1 cellular context compared by ENCODE assay signal in genomic region chr5:181153814-181154213, GRCh38.
TF ChIP-seq lines count a peak whose summit lies in the region.

No MANE protein-coding gene starts in this region.

TF ChIP-seq in GM12878, 131 proteins besides CTCF, POLR2A, EP300 and RAD21:
- TF ChIP-seq SUZ12 (IDR thresholded peaks at IDR 0.05; ENCODE audit: unreplicated experiment) (no peak), MEF2A (IDR thresholded peaks at IDR 0.05; ENCODE audit: insufficient read depth, low read depth, low read length) (no peak), BCLAF1 (IDR thresholded peaks at IDR 0.05) (no peak), ZNF592 (IDR thresholded peaks at IDR 0.05) (no peak), PKNOX1 (IDR thresholded peaks at IDR 0.05) (peak; percentile 52), NRF1 (conservative IDR thresholded peaks at IDR 0.05; ENCODE audit: low read depth, low read length) (no peak), ETV6 (conservative IDR thresholded peaks at IDR 0.05 in 1 of 2, IDR thresholded peaks at IDR 0.05 in 1 of 2; ENCODE audit: borderline replicate concordance in 1 of 2, low read depth in 1 of 2) (no peak), ZBTB33 (IDR thresholded peaks at IDR 0.05) (0 out of 2 replicates have a peak, but pooled peaks have one; percentile 10), RCOR1 (conservative IDR thresholded peaks at IDR 0.05; ENCODE audit: low read depth, low read length) (no peak), E2F4 (IDR thresholded peaks at IDR 0.05; ENCODE audit: low read depth, low read length) (no peak), SREBF2 (IDR thresholded peaks at IDR 0.05; ENCODE audit: low read length) (no peak), PAX8 (IDR thresholded peaks at IDR 0.05) (no peak), BACH1 (IDR thresholded peaks at IDR 0.05; ENCODE audit: borderline replicate concordance) (no peak), POLR2AphosphoS2 (IDR thresholded peaks at IDR 0.05; ENCODE audit: low read depth, low read length) (no peak), CBFB (IDR thresholded peaks at IDR 0.05; ENCODE audit: low read depth) (no peak), WRNIP1 (IDR thresholded peaks at IDR 0.05; ENCODE audit: borderline replicate concordance, low read depth, low read length) (no peak), TCF12 (IDR thresholded peaks at IDR 0.05; ENCODE audit: low read depth, low read length) (no peak), ZZZ3 (IDR thresholded peaks at IDR 0.05; ENCODE audit: control insufficient read depth, insufficient read length, low read depth) (no peak), CEBPB (IDR thresholded peaks at IDR 0.05; ENCODE audit: borderline replicate concordance in 1 of 2, low read depth in 2 of 2, low read length in 2 of 2) (no peak), IRF4 (IDR thresholded peaks at IDR 0.05; ENCODE audit: low read depth, low read length) (0 out of 2 replicates have a peak, but pooled peaks have one; percentile 18), RELA (IDR thresholded peaks at IDR 0.05; ENCODE audit: borderline replicate concordance, partially characterized antibody) (no peak), E2F8 (IDR thresholded peaks at IDR 0.05; ENCODE audit: low read depth, partially characterized antibody) (no peak), TAF1 (IDR thresholded peaks at IDR 0.05; ENCODE audit: borderline replicate concordance, low read depth, low read length) (no peak)
